In genomic region chr14:39434401-39434800, GRCh38 we compare ENCODE assay signal across 23 cellular contexts. TPM values are rescaled to one million over a fixed set of nuclear protein-coding genes. Genes with fewer than 3 reads are reported as not detected.
DNase-seq lines count a peak whose midpoint lies in the region; ATAC-seq and TF ChIP-seq lines count a peak whose summit lies in the region.
"Had no signal": no experiment of that assay in that cellular context is flagged by ENCODE, and none has a peak within 500 bp of the region (broad histone marks: within the 10 kb centered on the region; RNA-seq: fewer than 3 reads in every experiment).

No MANE protein-coding gene starts in this region.

- no peak for TF ChIP-seq EP300 in suprapubic skin (IDR thresholded peaks at IDR 0.05)

- intact Hi-C loops in OCI-LY7 (cut with micrococcal nuclease; ENCODE audit: unreplicated experiment): loop anchor here (5.0 kb wide), 1 partner anchor 202 kb away; the partner anchor contains the start of gene MIA2

- peaks cover 22% of the 10 kb centered on the region for H3K4me1 ChIP-seq in OCI-LY7 (ENCODE audit: insufficient read depth, low read length, poor library complexity, severe bottlenecking)
- peaks cover 11% of the 10 kb centered on the region for H3K4me1 ChIP-seq in endocrine pancreas (ENCODE audit: control insufficient read depth, insufficient read depth, low read length)
- H3K4me1 ChIP-seq in suprapubic skin: peaks cover 22% of the 10 kb centered on the region

- H3K4me1 Mint-ChIP-seq in progenitor cell of endocrine pancreas (ENCODE audit: low read depth): peaks cover 21% of the 10 kb centered on the region

- no peaks in the 10 kb centered on the region for H3K9me3 ChIP-seq in OCI-LY7 (ENCODE audit: low read length)
- H3K9me3 ChIP-seq in endocrine pancreas (ENCODE audit: control insufficient read depth, low read length): no peaks in the 10 kb centered on the region
- H3K9me3 ChIP-seq in suprapubic skin: no peaks in the 10 kb centered on the region
- H3K9me3 ChIP-seq: adrenal gland, thyroid gland had no signal

- H3K27ac Mint-ChIP-seq in progenitor cell of endocrine pancreas: no peak overlapping the region

- no peaks in the 10 kb centered on the region for H3K27me3 ChIP-seq in endocrine pancreas (ENCODE audit: control insufficient read depth, insufficient read depth, low read length)
- no peaks in the 10 kb centered on the region for H3K27me3 ChIP-seq in suprapubic skin
- H3K27me3 ChIP-seq: adrenal gland, thyroid gland had no signal

- no peaks in the 10 kb centered on the region for H3K36me3 ChIP-seq in OCI-LY7 (ENCODE audit: insufficient read depth, low read length)
- no peaks in the 10 kb centered on the region for H3K36me3 ChIP-seq in endocrine pancreas (ENCODE audit: control insufficient read depth, insufficient read depth, low read length)
- no peaks in the 10 kb centered on the region for H3K36me3 ChIP-seq in suprapubic skin
- H3K36me3 ChIP-seq: adrenal gland, thyroid gland had no signal

- CTCF ChIA-PET in OCI-LY7 (lab: Charles Lee; ENCODE audit: unreplicated experiment): no interaction called here

- WGBS in suprapubic skin: 64% methylated on average over 2 of the region's 2 CpGs

- BruUV-seq in OCI-LY7 (replicated peaks; lab: Mats Ljungman, UMichigan): no TSS peak

- H3K36me3 Mint-ChIP-seq in progenitor cell of endocrine pancreas (ENCODE audit: insufficient read depth): no peaks in the 10 kb centered on the region
- H3K36me3 Mint-ChIP-seq: naive B cell had no signal

- H3K4me2 ChIP-seq in OCI-LY7 (ENCODE audit: low read length): peak overlapping the region; percentile 87; the same call in 1 of the 2 replicates

- H3K9ac ChIP-seq in endocrine pancreas (ENCODE audit: control insufficient read depth, insufficient read depth, low read length): no peak overlapping the region

- H3K27me3 Mint-ChIP-seq in progenitor cell of endocrine pancreas: no peaks in the 10 kb centered on the region
- H3K27me3 Mint-ChIP-seq: central memory CD8-positive, alpha-beta T cell; naive B cell had no signal

- H3K9me3 Mint-ChIP-seq in progenitor cell of endocrine pancreas (ENCODE audit: low read depth): no peaks in the 10 kb centered on the region
- H3K9me3 Mint-ChIP-seq: CD8-positive, alpha-beta memory T cell; central memory CD8-positive, alpha-beta T cell; naive B cell had no signal

- DNase-seq in Ammon's horn (ENCODE audit: low spot score): peak; percentile 60
- peak; percentile 19 for DNase-seq in ELR (ENCODE audit: low read depth)
- no peak for DNase-seq in OCI-LY7 (ENCODE audit: low spot score)
- DNase-seq in progenitor cell of endocrine pancreas (ENCODE audit: low spot score, unreplicated experiment): no peak
- no peak for DNase-seq in suprapubic skin (ENCODE audit: low spot score in 2 of 2)
- DNase-seq: activated CD4-positive, CD25-positive, alpha-beta regulatory T cell treated with anti-CD3 and anti-CD28 coated beads, Interleukin-2, amount 50 U/mL, for 72 hours; activated gamma-delta T cell treated with Interleukin-2 at 50 U/mL for 16 hours; activated T-cell treated with anti-CD3 and anti-CD28 coated beads, Interleukin-2, amount 50 U/mL, for 1 hour; adrenal gland; CD8-positive, alpha-beta memory T cell; DMS79; Kasumi-1; left colon; mesendoderm; naive B cell; NCI-H2107; stimulated activated CD4-positive, alpha-beta T cell treated with anti-CD3 and anti-CD28 coated beads, Interleukin-2, amount 100 ng/mL, for 48 hours; stimulated activated naive CD4-positive, alpha-beta T cell; thyroid gland had no signal

- TF ChIP-seq POLR2A in suprapubic skin (IDR thresholded peaks at IDR 0.05): no peak

- peaks cover 29% of the 10 kb centered on the region for H3K79me2 ChIP-seq in OCI-LY7 (ENCODE audit: insufficient read depth, low read depth, low read length)

- POLR2A ChIA-PET in OCI-LY7 (lab: Charles Lee): interaction anchor here (0.6 to 4.7 kb wide), 8 partner anchors 10 to 323 kb away, joined by 3 to 35 read pairs (median 6); no protein-coding TSS in a partner anchor

- ATAC-seq in GM18867 (IDR thresholded peaks at IDR 0.05; ENCODE audit: unreplicated experiment): no peak
- ATAC-seq: left colon, Right ventricle myocardium inferior had no signal

- H3K4me3 ChIP-seq in OCI-LY7 (ENCODE audit: low read depth, low read length, poor library complexity, severe bottlenecking): no peak overlapping the region
- peak overlapping the region; percentile 89 for H3K4me3 ChIP-seq in endocrine pancreas (ENCODE audit: control insufficient read depth, insufficient read depth, low read length)
- no peak overlapping the region for H3K4me3 ChIP-seq in suprapubic skin
- H3K4me3 ChIP-seq: thyroid gland had no signal

- peaks cover 17% of the 10 kb centered on the region for H4K20me1 ChIP-seq in OCI-LY7 (ENCODE audit: insufficient read depth, low read length)

- 0 out of 2 replicates have a peak overlapping the region, but pooled peaks have one; percentile 90 for H2AFZ ChIP-seq in OCI-LY7 (ENCODE audit: low read length)

- H3K9me2 ChIP-seq in OCI-LY7 (ENCODE audit: insufficient read depth, low read length): no peaks in the 10 kb centered on the region

- H3K27ac ChIP-seq in OCI-LY7 (ENCODE audit: low read depth, low read length, poor library complexity, severe bottlenecking) (no peak overlapping the region), suprapubic skin (no peak overlapping the region)
- H3K27ac ChIP-seq: thyroid gland had no signal

- no peak overlapping the region for H3K4me3 Mint-ChIP-seq in progenitor cell of endocrine pancreas (ENCODE audit: low read depth)
- H3K4me3 Mint-ChIP-seq: central memory CD8-positive, alpha-beta T cell had no signal

- TF ChIP-seq CTCF in OCI-LY7 (conservative IDR thresholded peaks at IDR 0.05; ENCODE audit: low read length) (no peak), progenitor cell of endocrine pancreas (IDR thresholded peaks at IDR 0.05; ENCODE audit: unreplicated experiment) (no peak), suprapubic skin (IDR thresholded peaks at IDR 0.05) (no peak)

RNA-seq across cellular contexts. Expression of gene FBXO33, which starts 2.2 kb away (rescaled TPM):
- 14.2 and 19.8 TPM in 2 replicates for total RNA-seq in OCI-LY7 (2014; rRNA removed; shearing (Covaris generic))
- total RNA-seq in OCI-LY7 (2022) (16.6 and 17.4 TPM in 2 replicates), progenitor cell of endocrine pancreas (11.7 and 13.6 TPM in 2 replicates), suprapubic skin (10 to 100 TPM; 12.4 to 23.7 (median 15.3) TPM)

Comparison
In these comparisons a context has a peak if more than half of its experiments do, and no peak if none do; other contexts are left out.
1. DNase-seq: peak in Ammon's horn (single experiment) and ELR (single experiment); none in OCI-LY7 (single experiment), progenitor cell of endocrine pancreas (single experiment) and suprapubic skin (0 of 2).